In the genomic region with DNA sequence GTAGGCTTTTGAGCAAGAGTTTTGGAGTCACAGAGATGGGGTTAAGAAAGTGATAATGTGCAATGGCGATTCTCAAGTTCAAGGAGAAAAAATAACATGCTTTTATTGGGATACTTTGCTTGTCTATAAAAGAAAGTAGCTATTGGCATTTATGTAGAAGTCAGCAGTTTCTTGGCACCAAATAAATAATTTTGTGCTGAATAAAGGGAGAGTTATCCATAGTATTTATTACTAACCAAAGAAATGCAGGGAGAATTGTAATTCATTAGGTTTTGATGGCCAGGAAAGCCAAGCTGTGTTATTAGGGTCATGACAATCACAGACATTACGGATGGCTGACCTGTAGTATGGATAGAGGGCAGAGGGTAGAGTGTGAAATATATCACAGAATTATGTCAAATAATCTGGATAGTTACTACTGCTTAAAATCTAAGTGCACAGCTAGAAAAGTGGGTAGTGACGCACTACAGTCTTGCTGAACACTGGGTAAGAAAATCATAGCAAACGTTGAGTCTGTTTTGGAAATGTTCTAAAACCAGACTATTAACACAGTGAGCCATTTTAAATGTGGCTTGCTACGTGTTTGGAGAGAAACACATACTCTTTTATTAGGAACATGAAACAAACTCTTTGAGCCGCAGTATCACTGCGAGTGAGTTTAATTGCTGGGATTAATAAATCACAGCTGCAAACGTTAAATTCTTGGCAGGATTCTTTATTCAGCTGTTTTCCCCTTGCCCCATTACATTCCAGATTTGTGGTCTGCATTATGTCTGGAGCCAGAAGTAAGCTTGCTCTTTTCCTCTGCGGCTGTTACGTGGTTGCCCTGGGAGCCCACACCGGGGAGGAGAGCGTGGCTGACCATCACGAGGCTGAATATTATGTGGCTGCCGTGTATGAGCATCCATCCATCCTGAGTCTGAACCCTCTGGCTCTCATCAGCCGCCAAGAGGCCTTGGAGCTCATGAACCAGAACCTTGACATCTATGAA, we compare ENCODE assay signal across 9 cellular contexts. TPM values are rescaled to one million over a fixed set of nuclear protein-coding genes. Genes with fewer than 3 reads are reported as not detected.
DNase-seq lines count a peak whose midpoint lies in the region; ATAC-seq, FAIRE-seq and TF ChIP-seq lines count a peak whose summit lies in the region.
"Had no signal": no experiment of that assay in that cellular context is flagged by ENCODE, and none has a peak within 500 bp of the region (broad histone marks: within the 10 kb centered on the region; RNA-seq: fewer than 3 reads in every experiment).

No MANE protein-coding gene starts in this region.

- TF ChIP-seq POLR2A in transverse colon (IDR thresholded peaks at IDR 0.05), result no peak

- H3K36me3 ChIP-seq in transverse colon (no peaks in the 10 kb centered on the region), small intestine (ENCODE audit: control insufficient read depth in 2 of 2, insufficient read depth in 2 of 2, low read length in 2 of 2) (no peaks in the 10 kb centered on the region)

- H3K27me3 Mint-ChIP-seq in activated T-cell treated with anti-CD3 and anti-CD28 coated beads, Interleukin-2, amount 50 U/mL, for 24 hours, result no peaks in the 10 kb centered on the region
- H3K27me3 Mint-ChIP-seq in T-cell, result no peaks in the 10 kb centered on the region

- POLR2A ChIA-PET in T-cell (lab: Charles Lee), result no interaction called here

- H3K4me1 ChIP-seq in transverse colon (peaks cover 15 to 40% (median 19%) of the 10 kb centered on the region in 4 donors), small intestine (ENCODE audit: control insufficient read depth in 2 of 2, insufficient read depth in 1 of 2, low read depth in 1 of 2, low read length in 1 of 2) (peaks cover 0 to 2% of the 10 kb centered on the region in 2 donors)

- H3K4me3 Mint-ChIP-seq in activated T-cell treated with anti-CD3 and anti-CD28 coated beads, Interleukin-2, amount 50 U/mL, for 24 hours, result no peak overlapping the region
- no peak overlapping the region for H3K4me3 Mint-ChIP-seq in T-cell

- intact Hi-C loops in transverse colon (cut with DNase I; ENCODE audit: low total_unique reads), result no loop called here

- H3K27ac Mint-ChIP-seq in activated T-cell treated with anti-CD3 and anti-CD28 coated beads, Interleukin-2, amount 50 U/mL, for 24 hours, result peak overlapping the region; percentile 24
- peak overlapping the region in 1 of 2 donors; percentile 20 for H3K27ac Mint-ChIP-seq in T-cell

- WGBS in transverse colon (ENCODE audit: low coverage in 1 of 2), 2 donors, result 69 to 75% methylated on average over 6 to 15 of the region's 15 CpGs
- 72 to 88% (median 87%) methylated on average over 15 of the region's 15 CpGs for whole genome bisulfite sequencing in small intestine, 3 donors

- TF ChIP-seq EP300 in transverse colon (IDR thresholded peaks at IDR 0.05; ENCODE audit: low read depth), result peak; percentile 86

- FAIRE-seq in frontal cortex (lab: Jason Lieb, UNC) (no peak), small intestine (lab: Jason Lieb, UNC) (no peak)

- H3K27ac ChIP-seq in transverse colon, result peak overlapping the region; percentile 73 to 84 (median 78)
- peak overlapping the region in 1 of 2 donors; percentile 85 for H3K27ac ChIP-seq in small intestine (ENCODE audit: low read depth in 1 of 2, low read length in 1 of 2)

- no peak for ATAC-seq in T-cell (replicated peaks in 1 of 4)

- no peaks in the 10 kb centered on the region for H3K9me3 Mint-ChIP-seq in activated T-cell treated with anti-CD3 and anti-CD28 coated beads, Interleukin-2, amount 50 U/mL, for 24 hours
- no peaks in the 10 kb centered on the region for H3K9me3 Mint-ChIP-seq in T-cell

- in situ Hi-C loops in transverse colon (cut with MboI; ENCODE audit: low pct_ligation_motif_present in 1 of 4, low pct_unique_long_range_greater_than_20kb in 1 of 4, low sequenced_read_pairs in 3 of 4), result loop anchor here (5.0 to 25.0 kb wide), 4 partner anchors 170 to 627 kb away; a partner anchor contains a TSS

- DNase-seq in activated T-cell treated with anti-CD3 and anti-CD28 coated beads, Interleukin-2, amount 50 U/mL, for 24 hours, result no peak
- DNase-seq in activated T-cell treated with anti-CD3 and anti-CD28 coated beads for 4 hours (no peak), choroid plexus epithelial cell (ENCODE audit: low read depth) (peak; percentile 58), mucosa of gallbladder (ENCODE audit: low spot score) (peak; percentile 54), transverse colon (peak; percentile 28), T-cell (no peak), frontal cortex (ENCODE audit: low spot score in 2 of 2) (no peak), small intestine (no peak)
- DNase-seq: NCI-H345 had no signal

- H3K27me3 ChIP-seq in transverse colon, result no peaks in the 10 kb centered on the region
- H3K27me3 ChIP-seq in small intestine (ENCODE audit: control insufficient read depth in 2 of 2, insufficient read depth in 2 of 2, low read length in 2 of 2), result no peaks in the 10 kb centered on the region

- TF ChIP-seq CTCF in choroid plexus epithelial cell (conservative IDR thresholded peaks at IDR 0.05; ENCODE audit: low read depth, low read length) (no peak), transverse colon (IDR thresholded peaks at IDR 0.05) (no peak)

- H3K4me1 Mint-ChIP-seq in activated T-cell treated with anti-CD3 and anti-CD28 coated beads, Interleukin-2, amount 50 U/mL, for 24 hours (ENCODE audit: low read depth), result peaks cover 79% of the 10 kb centered on the region
- H3K4me1 Mint-ChIP-seq in T-cell, result peaks cover 37 to 47% (median 45%) of the 10 kb centered on the region in 3 donors

- H3K4me3 ChIP-seq in choroid plexus epithelial cell (ENCODE audit: low read depth, low read length) (no peak overlapping the region), transverse colon (no peak overlapping the region), small intestine (ENCODE audit: low read depth in 1 of 2, low read length in 2 of 2) (no peak overlapping the region)

- H3K9me3 ChIP-seq in transverse colon, result no peaks in the 10 kb centered on the region
- H3K9me3 ChIP-seq in small intestine (ENCODE audit: control insufficient read depth, low read depth), result no peaks in the 10 kb centered on the region

- CTCF ChIA-PET in T-cell (lab: Charles Lee), result interaction anchor here in 1 of 2 donors (0.6 kb wide), 1 partner anchor 104 kb away, joined by 3 read pairs; no protein-coding TSS in a partner anchor

- no peaks in the 10 kb centered on the region for H3K36me3 Mint-ChIP-seq in activated T-cell treated with anti-CD3 and anti-CD28 coated beads, Interleukin-2, amount 50 U/mL, for 24 hours (ENCODE audit: low read depth)
- peaks cover 23% of the 10 kb centered on the region for H3K36me3 Mint-ChIP-seq in T-cell

RNA-seq across cellular contexts. Expression of a gene that starts 33.4 kb away (rescaled TPM):
- 45.9 TPM for total RNA-seq in mucosa of gallbladder
- 10 to 100 TPM; 21.3 to 49.6 (median 36.3) TPM for total RNA-seq in transverse colon
- 10 to 100 TPM; 14.5 to 19.0 (median 17.6) TPM for total RNA-seq in T-cell
- 13.9 TPM for total RNA-seq in frontal cortex
- polyA plus RNA-seq in small intestine, result 10 to 100 TPM; 20.6 to 37.6 (median 29.0) TPM

RNA-seq across cellular contexts. Expression of a gene that starts 33.6 kb away (rescaled TPM):
- total RNA-seq in mucosa of gallbladder (22.5 TPM), transverse colon (10 to 100 TPM in 3 of 4 donors, 1 to 10 TPM in 1; 7.5 to 21.3 (median 17.1) TPM), T-cell (10 to 100 TPM; 27.7 to 38.0 (median 34.2) TPM), frontal cortex (33.4 TPM)
- 100 to 1,000 TPM in 2 of 3 donors, 10 to 100 TPM in 1; 24.5 to 138 (median 121) TPM for polyA plus RNA-seq in small intestine

Comparison
In these comparisons a context has a peak if more than half of its experiments do, and no peak if none do; other contexts are left out.
1. DNase-seq: peak in choroid plexus epithelial cell (single experiment), mucosa of gallbladder (single experiment) and transverse colon (single experiment); none in activated T-cell treated with anti-CD3 and anti-CD28 coated beads, Interleukin-2, amount 50 U/mL, for 24 hours (single experiment), activated T-cell treated with anti-CD3 and anti-CD28 coated beads for 4 hours (single experiment), T-cell (0 of 34), frontal cortex (0 of 2) and small intestine (single experiment).